24 cellular contexts compared by ENCODE assay signal in the genomic region with DNA sequence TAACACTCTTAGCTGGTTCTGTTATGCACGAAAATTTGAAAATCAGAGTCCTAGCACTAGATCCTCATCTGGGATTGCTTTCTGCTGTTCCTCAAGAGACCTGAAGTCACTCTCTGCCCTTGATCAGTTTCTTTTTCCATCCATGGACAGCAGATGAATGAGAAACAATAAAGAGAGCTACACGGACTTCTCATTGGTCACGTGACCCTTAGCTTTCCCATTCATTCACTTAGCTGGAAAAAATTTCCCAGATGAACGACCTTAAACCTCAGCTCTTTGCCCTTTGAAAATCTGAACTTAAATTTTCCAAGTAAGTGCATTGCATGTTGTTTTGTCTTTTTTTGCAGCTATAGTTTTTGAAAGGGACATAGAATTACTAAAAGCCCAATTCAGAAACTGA. TPM values are rescaled to one million over a fixed set of nuclear protein-coding genes. Genes with fewer than 3 reads are reported as not detected.
"Had no signal": no experiment of that assay in that cellular context is flagged by ENCODE, and none has a peak within 500 bp of the region (broad histone marks: within the 10 kb centered on the region; RNA-seq: fewer than 3 reads in every experiment).

No MANE protein-coding gene starts in this region.

- ATAC-seq: gastroesophageal sphincter, left lobe of liver had no signal

- H3K4me3 ChIP-seq: colonic mucosa, gastroesophageal sphincter, heart left ventricle, prostate gland, suprapubic skin, transverse colon, uterus had no signal

- DNase-seq: activated CD4-positive, CD25-positive, alpha-beta regulatory T cell treated with anti-CD3 and anti-CD28 coated beads, Interleukin-2, amount 50 U/mL, for 72 hours; activated CD8-positive, alpha-beta memory T cell treated with anti-CD3 and anti-CD28 coated beads for 24 hours; activated CD8-positive, alpha-beta memory T cell treated with anti-CD3 and anti-CD28 coated beads, Interleukin-2, amount 50 U/mL, for 48 hours; activated effector memory CD4-positive, alpha-beta T cell treated with Interleukin-2 at 50 U/mL for 16 hours; activated naive CD4-positive, alpha-beta T cell treated with anti-CD3 and anti-CD28 coated beads, Interleukin-2, amount 10 ng/mL, durations not matched to agents 7 days and 5 days; activated T-cell treated with anti-CD3 and anti-CD28 coated beads, Interleukin-2, amount 50 U/mL, for 48 hours; aorta; brain microvascular endothelial cell; colonic mucosa; heart left ventricle; kidney; midbrain; right cardiac atrium; small intestine; stimulated activated CD4-positive, alpha-beta T cell treated with anti-CD3 and anti-CD28 coated beads, Interleukin-15, amount 100 ng/mL, for 24 hours; stimulated activated CD4-positive, alpha-beta T cell treated with anti-CD3 and anti-CD28 coated beads, Interleukin-2, amount 100 ng/mL, for 48 hours; transverse colon; uterus had no signal

- H3K27ac ChIP-seq: brain microvascular endothelial cell, colonic mucosa, gastroesophageal sphincter, prostate gland, suprapubic skin, transverse colon, uterus had no signal

- H3K9me3 ChIP-seq: colonic mucosa, prostate gland, suprapubic skin, transverse colon, uterus had no signal

- H3K4me1 ChIP-seq: colonic mucosa, prostate gland, suprapubic skin, transverse colon, uterus had no signal

- FAIRE-seq: kidney, small intestine had no signal

- H3K27me3 ChIP-seq: brain microvascular endothelial cell, colonic mucosa, gastroesophageal sphincter, transverse colon, uterus had no signal

- H3K36me3 ChIP-seq: brain microvascular endothelial cell, colonic mucosa, gastroesophageal sphincter, heart left ventricle, prostate gland, suprapubic skin, transverse colon, uterus had no signal

RNA-seq across cellular contexts. Expression of a gene that starts 27.2 kb away (rescaled TPM):
- total RNA-seq: epithelial cell of proximal tubule, left lobe of liver, lung microvascular endothelial cell had no signal
